In the genomic region with DNA sequence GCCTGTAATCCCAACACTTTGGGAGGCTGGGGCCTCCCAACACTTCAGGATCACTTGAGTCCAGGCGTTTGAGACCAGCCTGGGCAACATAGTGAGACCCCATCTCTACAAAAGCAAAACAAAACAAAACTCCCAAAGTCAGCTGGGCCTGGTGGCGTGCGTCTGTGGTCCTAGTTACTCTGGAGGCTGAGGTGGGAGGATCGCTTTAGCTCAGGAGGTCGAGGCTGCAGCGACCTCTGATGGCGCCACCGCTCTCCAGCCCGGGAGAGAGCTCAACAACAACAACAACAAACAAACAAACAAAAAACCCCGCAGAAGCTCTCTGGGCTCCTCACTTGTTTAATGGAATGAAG, we compare ENCODE assay signal across 9 cellular contexts. TPM values are rescaled to one million over a fixed set of nuclear protein-coding genes. Genes with fewer than 3 reads are reported as not detected.
DNase-seq lines count a peak whose midpoint lies in the region; ATAC-seq and TF ChIP-seq lines count a peak whose summit lies in the region.
"Had no signal": no experiment of that assay in that cellular context is flagged by ENCODE, and none has a peak within 500 bp of the region (broad histone marks: within the 10 kb centered on the region; RNA-seq: fewer than 3 reads in every experiment).

No MANE protein-coding gene starts in this region.

- no peaks in the 10 kb centered on the region for H3K4me1 ChIP-seq in cardiac muscle cell (ENCODE audit: low read depth)
- peaks cover 4% of the 10 kb centered on the region for H3K4me1 ChIP-seq in muscle layer of colon (ENCODE audit: insufficient read depth, low read length)
- peaks cover 7 to 13% (median 12%) of the 10 kb centered on the region in 4 donors for H3K4me1 ChIP-seq in upper lobe of left lung

- H3K36me3 ChIP-seq in cardiac muscle cell (no peaks in the 10 kb centered on the region), muscle layer of colon (ENCODE audit: insufficient read depth, low read length) (no peaks in the 10 kb centered on the region), upper lobe of left lung (no peaks in the 10 kb centered on the region)

- no peak for TF ChIP-seq POLR2A in upper lobe of left lung (IDR thresholded peaks at IDR 0.05)

- peak; percentile 20 for TF ChIP-seq CTCF in cardiac muscle cell (IDR thresholded peaks at IDR 0.05; ENCODE audit: low read depth, low read length)
- TF ChIP-seq CTCF in choroid plexus epithelial cell (conservative IDR thresholded peaks at IDR 0.05; ENCODE audit: low read depth, low read length): no peak
- no peak for TF ChIP-seq CTCF in upper lobe of left lung (IDR thresholded peaks at IDR 0.05)

- H3K27ac ChIP-seq in cardiac muscle cell (no peak overlapping the region), muscle layer of colon (ENCODE audit: low read depth, low read length) (no peak overlapping the region), upper lobe of left lung (no peak overlapping the region)

- intact Hi-C loops in Right ventricle myocardium inferior (cut with DNase I): no loop called here

- no peak for DNase-seq in cardiac muscle cell (ENCODE audit: low read depth in 1 of 2, low spot score in 1 of 2)
- no peak for DNase-seq in Right ventricle myocardium inferior (ENCODE audit: missing footprints)
- DNase-seq in choroid plexus epithelial cell (ENCODE audit: low read depth): no peak
- DNase-seq in upper lobe of left lung: no peak
- DNase-seq in NCI-H345 (lab: John Stamatoyannopoulos, UW): no peak

- ATAC-seq in Right ventricle myocardium inferior: no peak
- no peak for ATAC-seq in upper lobe of left lung (ENCODE audit: low FRiP score in 2 of 2)
- ATAC-seq in GM21737 (IDR thresholded peaks at IDR 0.05; ENCODE audit: unreplicated experiment): no peak
- no peak for ATAC-seq in GM19463 (IDR thresholded peaks at IDR 0.05; ENCODE audit: unreplicated experiment)

- WGBS in upper lobe of left lung, 2 donors: 33 to 35% methylated on average over 7 to 10 of the region's 10 CpGs

- peaks cover 37% of the 10 kb centered on the region for H3K27me3 ChIP-seq in cardiac muscle cell
- peaks cover 18 to 31% of the 10 kb centered on the region in 2 donors for H3K27me3 ChIP-seq in muscle layer of colon (ENCODE audit: control insufficient read depth in 1 of 2, insufficient read depth in 2 of 2, low read length in 2 of 2)
- peaks cover 0 to 12% (median 7%) of the 10 kb centered on the region in 4 donors for H3K27me3 ChIP-seq in upper lobe of left lung

- peak overlapping the region; percentile 31 for H3K4me3 ChIP-seq in cardiac muscle cell
- H3K4me3 ChIP-seq in choroid plexus epithelial cell (ENCODE audit: low read depth, low read length): peak overlapping the region; percentile 49
- peak overlapping the region; percentile 32 to 50 for H3K4me3 ChIP-seq in muscle layer of colon (ENCODE audit: low read depth in 1 of 2, low read length in 2 of 2)
- H3K4me3 ChIP-seq in upper lobe of left lung: peak overlapping the region in 3 of 4 donors; percentile 34 to 48 (median 47)

- H3K9me3 ChIP-seq in cardiac muscle cell (ENCODE audit: low read depth) (no peaks in the 10 kb centered on the region), muscle layer of colon (ENCODE audit: low read length) (no peaks in the 10 kb centered on the region), upper lobe of left lung (no peaks in the 10 kb centered on the region)

- no peak for TF ChIP-seq EP300 in upper lobe of left lung (IDR thresholded peaks at IDR 0.05)

- no peak overlapping the region for H3K9ac ChIP-seq in muscle layer of colon (ENCODE audit: low read length)

RNA-seq across cellular contexts. Expression of a gene that starts 0.5 kb away (rescaled TPM):
- total RNA-seq in cardiac muscle cell: not detected in 2 replicates
- not detected in 2 replicates for polyA plus RNA-seq in cardiac muscle cell
- not detected for total RNA-seq in Right ventricle myocardium inferior
- total RNA-seq in upper lobe of left lung: not detected
- total RNA-seq: esophagus mucosa had no signal
